In genomic region chr1:154420172-154420571, GRCh38 we compare ENCODE assay signal across 8 cellular contexts. TPM values are rescaled to one million over a fixed set of nuclear protein-coding genes. Genes with fewer than 3 reads are reported as not detected.
DNase-seq lines count a peak whose midpoint lies in the region; ATAC-seq, FAIRE-seq and TF ChIP-seq lines count a peak whose summit lies in the region.

No MANE protein-coding gene starts in this region.

- ATAC-seq in GM18870 (IDR thresholded peaks at IDR 0.05; ENCODE audit: unreplicated experiment), result no peak
- ATAC-seq in HG02884 (IDR thresholded peaks at IDR 0.05; ENCODE audit: unreplicated experiment), result no peak

- peak; percentile 17 for FAIRE-seq in keratinocyte (lab: Jason Lieb, UNC)

- H3K9me3 ChIP-seq in keratinocyte (ENCODE audit: control insufficient read depth, low read depth, low read length), result no peaks in the 10 kb centered on the region

- no peaks in the 10 kb centered on the region for H4K20me1 ChIP-seq in keratinocyte (ENCODE audit: control insufficient read depth, extremely low read depth, insufficient read depth, low read length)

- H3K9ac ChIP-seq in keratinocyte (ENCODE audit: control insufficient read depth, extremely low read depth, insufficient read depth, low read length), result peak overlapping the region; percentile 84

- H3K79me2 ChIP-seq in keratinocyte (ENCODE audit: control insufficient read depth, insufficient read depth, low read length), result peaks cover 9% of the 10 kb centered on the region

- TF ChIP-seq CTCF in astrocyte of the cerebellum (IDR thresholded peaks at IDR 0.05; ENCODE audit: low read depth, low read length, missing control alignments) (no peak), keratinocyte (optimal IDR thresholded peaks at IDR 0.05 in 1 of 3, IDR thresholded peaks at IDR 0.05 in 1 of 3, conservative IDR thresholded peaks at IDR 0.05 in 1 of 3; ENCODE audit: extremely low read depth in 1 of 3, insufficient read depth in 2 of 3, low read length in 3 of 3) (no peak)

- in situ Hi-C loops in astrocyte of the cerebellum (cut with HindIII; ENCODE audit: low sequenced_read_pairs), result no loop called here

- no peak overlapping the region for H3K4me3 ChIP-seq in astrocyte of the cerebellum (ENCODE audit: low read depth, low read length)
- H3K4me3 ChIP-seq in keratinocyte (ENCODE audit: control insufficient read depth in 2 of 3, extremely low read depth in 1 of 3, insufficient read depth in 2 of 3, low read depth in 1 of 3, low read length in 3 of 3), result peak overlapping the region in 1 of 3 experiments; percentile 44

- peak overlapping the region; percentile 78 for H3K4me2 ChIP-seq in keratinocyte (ENCODE audit: control insufficient read depth, extremely low read depth, insufficient read depth, low read depth, low read length)

- dilution Hi-C loops in keratinocyte (cut with MboI; ENCODE audit: extremely low pct_ligation_motif_present, low sequenced_read_pairs), result no loop called here

- peak; percentile 38 for DNase-seq in NCI-H1694 (lab: John Stamatoyannopoulos, UW)
- no peak for DNase-seq in NCI-H1694 treated with DMSO at 0.1 percent for 48 hours (lab: John Stamatoyannopoulos, UW)
- DNase-seq in RPMI8226, result peak; percentile 53
- DNase-seq in astrocyte of the cerebellum (ENCODE audit: low read depth), result peak; percentile 80
- no peak for DNase-seq in keratinocyte (ENCODE audit: low read depth, low spot score)
- peak; percentile 59 to 65 for DNase-seq in stimulated activated CD4-positive, alpha-beta T cell treated with anti-CD3 and anti-CD28 coated beads, Interleukin-2, amount 100 ng/mL, for 24 hours

- peaks cover 0 to 5% of the 10 kb centered on the region in 2 experiments for H3K36me3 ChIP-seq in keratinocyte (ENCODE audit: control insufficient read depth in 2 of 2, extremely low read depth in 1 of 2, insufficient read depth in 2 of 2, low read length in 2 of 2)

- no peaks in the 10 kb centered on the region for H3K27me3 ChIP-seq in keratinocyte (ENCODE audit: control insufficient read depth, extremely low read depth, insufficient read depth, low read length)

- H2AFZ ChIP-seq in keratinocyte (ENCODE audit: control insufficient read depth, low read length), result no peak overlapping the region

- H3K4me1 ChIP-seq in keratinocyte (ENCODE audit: control insufficient read depth, extremely low read depth, insufficient read depth, low read length), result peaks cover 65% of the 10 kb centered on the region

- peak overlapping the region; percentile 96 for H3K27ac ChIP-seq in keratinocyte (ENCODE audit: control insufficient read depth, insufficient read depth, low read length)

- peaks cover 6% of the 10 kb centered on the region for H3K9me1 ChIP-seq in keratinocyte (ENCODE audit: control insufficient read depth, extremely low read depth, insufficient read depth, low read length)

RNA-seq across cellular contexts. Expression of gene IL6R, which starts 15.0 kb away (rescaled TPM):
- polyA plus RNA-seq in keratinocyte, result 12.6 to 24.1 TPM (median 15.9 TPM) in 3 replicates
- 12.4 TPM for polyA plus RNA-seq in keratinocyte (2011; ENCODE audit: low read depth)
- polyA plus RNA-seq in keratinocyte (2011; cell fraction: cytosol; rRNA removed), result 8.2 and 11.1 TPM in 2 replicates
- polyA plus RNA-seq in keratinocyte (2011; cell fraction: nucleus; rRNA removed), result 30.5 and 37.3 TPM in 2 replicates
- polyA plus RNA-seq in keratinocyte (2012; ENCODE audit: low replicate concordance), result 9.3 and 24.5 TPM in 2 replicates
- 33.9 to 71.2 TPM (median 38.4 TPM) in 3 replicates for polyA minus RNA-seq in keratinocyte
- polyA minus RNA-seq in keratinocyte (2011; cell fraction: cytosol; rRNA and poly(A)+ RNA removed), result 28.0 TPM
- polyA minus RNA-seq in keratinocyte (2011; cell fraction: nucleus; rRNA and poly(A)+ RNA removed), result 38.8 and 51.2 TPM in 2 replicates

Comparison
In these comparisons a context has a peak if more than half of its experiments do, and no peak if none do; other contexts are left out.
1. DNase-seq: peak in NCI-H1694 (single experiment), RPMI8226 (single experiment), astrocyte of the cerebellum (single experiment) and stimulated activated CD4-positive, alpha-beta T cell treated with anti-CD3 and anti-CD28 coated beads, Interleukin-2, amount 100 ng/mL, for 24 hours (2 of 2); none in NCI-H1694 treated with DMSO at 0.1 percent for 48 hours (single experiment) and keratinocyte (single experiment).